Comparison of ENCODE assay signal across 1 cellular context in genomic region chr6:32152414-32153251, GRCh38.
TF ChIP-seq lines count a peak whose summit lies in the region.

No MANE protein-coding gene starts in this region.

TF ChIP-seq in A549, 52 proteins besides CTCF, POLR2A, EP300 and RAD21 (continued from another document):
- TF ChIP-seq PBX3 (IDR thresholded peaks at IDR 0.05) (no peak), REST (IDR thresholded peaks at IDR 0.05) (no peak), ZFP36 (IDR thresholded peaks at IDR 0.05; ENCODE audit: borderline replicate concordance, partially characterized antibody) (no peak), BHLHE40 (IDR thresholded peaks at IDR 0.05; ENCODE audit: low read depth, low read length) (no peak), CBX2 (IDR thresholded peaks at IDR 0.05; ENCODE audit: borderline replicate concordance, low read depth) (no peak), HEYL (CRISPR knock-in tag; IDR thresholded peaks at IDR 0.05) (no peak), ZC3H11A (IDR thresholded peaks at IDR 0.05) (no peak), EHF (CRISPR knock-in tag; IDR thresholded peaks at IDR 0.05) (no peak), CBX8 (IDR thresholded peaks at IDR 0.05) (no peak), E2F6 (IDR thresholded peaks at IDR 0.05; ENCODE audit: borderline replicate concordance, low read depth) (no peak), BCL3 (IDR thresholded peaks at IDR 0.05) (no peak), USF2 (IDR thresholded peaks at IDR 0.05) (no peak), RCOR1 (IDR thresholded peaks at IDR 0.05; ENCODE audit: low read depth, low read length) (no peak), MAZ (IDR thresholded peaks at IDR 0.05; ENCODE audit: borderline replicate concordance, low read depth, low read length) (no peak)
